In genomic region chr9:127056446-127056845, GRCh38 we compare ENCODE assay signal across 16 cellular contexts.
DNase-seq lines count a peak whose midpoint lies in the region; ATAC-seq and TF ChIP-seq lines count a peak whose summit lies in the region.
"Had no signal": no experiment of that assay in that cellular context is flagged by ENCODE, and none has a peak within 500 bp of the region (broad histone marks: within the 10 kb centered on the region; RNA-seq: fewer than 3 reads in every experiment).

No MANE protein-coding gene starts in this region.

- peak overlapping the region; percentile 31 for H3K27ac Mint-ChIP-seq in Caco-2 (ENCODE audit: unreplicated experiment)
- H3K27ac Mint-ChIP-seq: GM23338 had no signal

- H3K4me1 Mint-ChIP-seq in Caco-2 (ENCODE audit: low read depth, unreplicated experiment): peaks cover 14% of the 10 kb centered on the region

- TF ChIP-seq CTCF in Caco-2 (IDR thresholded peaks at IDR 0.05; ENCODE audit: insufficient read depth in 1 of 2, low read depth in 1 of 2, low read length in 1 of 2, severe bottlenecking in 1 of 2, unreplicated experiment in 1 of 2): no peak
- TF ChIP-seq CTCF in dorsolateral prefrontal cortex (IDR thresholded peaks at IDR 0.05 in 54 of 56, conservative IDR thresholded peaks at IDR 0.05 in 2 of 56; ENCODE audit: low read depth in 1 of 56, partially characterized antibody in 56 of 56): no peak

- H3K27ac ChIP-seq in dorsolateral prefrontal cortex: peak overlapping the region in 46 of 59 donors; percentile 14 to 94 (median 84)
- peak overlapping the region; percentile 88 for H3K27ac ChIP-seq in layer of hippocampus (ENCODE audit: low read depth, low read length)
- H3K27ac ChIP-seq in temporal lobe (ENCODE audit: low read depth, low read length): peak overlapping the region; percentile 96
- H3K27ac ChIP-seq: BLaER1 had no signal

- H3K27me3 ChIP-seq in Caco-2 (replicated peaks; ENCODE audit: control insufficient read depth, insufficient read depth, low read length) (no peaks in the 10 kb centered on the region), dorsolateral prefrontal cortex (no peaks in the 10 kb centered on the region), layer of hippocampus (ENCODE audit: control insufficient read depth, insufficient read depth, low read length) (no peaks in the 10 kb centered on the region)
- H3K27me3 ChIP-seq: BLaER1 had no signal

- H3K9me3 Mint-ChIP-seq in Caco-2 (ENCODE audit: unreplicated experiment): no peaks in the 10 kb centered on the region
- H3K9me3 Mint-ChIP-seq: CD8-positive, alpha-beta memory T cell; GM23338 had no signal

- H3K9me3 ChIP-seq in Caco-2: no peaks in the 10 kb centered on the region
- H3K9me3 ChIP-seq: BLaER1 had no signal

- H3K36me3 ChIP-seq in Caco-2 (ENCODE audit: control insufficient read depth, insufficient read depth, low read length): no peaks in the 10 kb centered on the region; the same call in 1 of the 2 replicates

- POLR2A ChIA-PET in Caco-2 (lab: Charles Lee): no interaction called here

- H3K27me3 Mint-ChIP-seq in Caco-2 (ENCODE audit: insufficient read depth, unreplicated experiment): no peaks in the 10 kb centered on the region
- H3K27me3 Mint-ChIP-seq: CD8-positive, alpha-beta memory T cell had no signal

- DNase-seq in Caco-2 (no peak), dorsolateral prefrontal cortex (no peak), left lobe of liver (ENCODE audit: low spot score) (no peak)
- DNase-seq: 8988T; AML-193; CD8-positive, alpha-beta memory T cell; DMS53; GF-D8; H7; IMR-90 had no signal

- BruUV-seq in Caco-2 (replicated peaks; lab: Mats Ljungman, UMichigan): no TSS peak

- peaks cover 7% of the 10 kb centered on the region for H3K36me3 Mint-ChIP-seq in Caco-2 (ENCODE audit: insufficient read depth, unreplicated experiment)

- CTCF ChIA-PET in Caco-2 (lab: Charles Lee): no interaction called here

- H3K4me1 ChIP-seq in Caco-2: peaks cover 12% of the 10 kb centered on the region

- H3K4me3 ChIP-seq in Caco-2 (ENCODE audit: low read depth, low read length): no peak overlapping the region
- H3K4me3 ChIP-seq in dorsolateral prefrontal cortex: no peak overlapping the region
- H3K4me3 ChIP-seq: BLaER1, GM23338 had no signal

- intact Hi-C loops in Caco-2 (cut with micrococcal nuclease; ENCODE audit: unreplicated experiment): no loop called here
- intact Hi-C loops in dorsolateral prefrontal cortex (cut with DNase I): loop anchor here in 1 of 2 donors (5.0 kb wide), 1 partner anchor 56 kb away; no protein-coding TSS in a partner anchor

- no peak overlapping the region for H3K4me3 Mint-ChIP-seq in Caco-2 (ENCODE audit: unreplicated experiment)
- H3K4me3 Mint-ChIP-seq: CD8-positive, alpha-beta memory T cell; GM23338 had no signal

- ATAC-seq in HG03342 (IDR thresholded peaks at IDR 0.05; ENCODE audit: unreplicated experiment) (no peak), left lobe of liver (no peak), GM21526 (IDR thresholded peaks at IDR 0.05; ENCODE audit: low FRiP score, unreplicated experiment) (no peak)
- ATAC-seq: GM23338 had no signal
